Comparison of ENCODE assay signal across 11 cellular contexts in the genomic region with DNA sequence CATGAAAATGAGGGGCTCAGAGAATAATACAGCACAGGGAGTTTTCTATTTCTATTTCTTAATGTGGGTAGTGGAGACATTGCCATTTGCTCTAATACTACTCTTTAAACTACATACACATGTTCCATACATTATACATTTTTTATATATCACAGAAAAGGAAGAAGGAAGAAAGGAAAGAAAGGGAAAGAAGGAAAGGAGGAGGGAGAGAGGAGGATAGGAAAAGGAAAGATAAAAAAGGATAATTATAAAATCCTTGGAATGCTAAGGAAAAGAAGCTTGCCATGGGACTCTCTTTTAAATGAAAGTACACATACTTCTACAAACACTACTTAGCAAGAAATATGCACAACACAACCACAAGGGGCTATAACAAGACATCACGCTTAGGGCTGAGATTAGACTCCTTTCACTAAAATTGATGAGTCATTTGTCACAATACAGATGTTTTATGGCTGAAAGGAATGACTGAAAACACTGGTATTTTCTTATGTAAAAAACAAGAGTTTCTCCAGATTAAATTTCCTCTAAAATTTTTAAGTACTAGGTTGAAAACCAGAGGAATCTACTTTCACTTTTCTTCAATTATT.
DNase-seq lines count a peak whose midpoint lies in the region; ATAC-seq and TF ChIP-seq lines count a peak whose summit lies in the region.
"Had no signal": no experiment of that assay in that cellular context is flagged by ENCODE, and none has a peak within 500 bp of the region (broad histone marks: within the 10 kb centered on the region; RNA-seq: fewer than 3 reads in every experiment).

No MANE protein-coding gene starts in this region.

- H3K27ac Mint-ChIP-seq in HFFc6, result peak overlapping the region; percentile 17; the same call in 1 of the 2 replicates
- H3K27ac Mint-ChIP-seq in effector memory CD8-positive, alpha-beta T cell, result no peak overlapping the region
- H3K27ac Mint-ChIP-seq: activated B cell treated with CpG ODN at 0.5 μM for 24 hours had no signal

- no peaks in the 10 kb centered on the region for H3K27me3 Mint-ChIP-seq in HFFc6 (ENCODE audit: insufficient read depth)
- H3K27me3 Mint-ChIP-seq in effector memory CD8-positive, alpha-beta T cell, result no peaks in the 10 kb centered on the region
- H3K27me3 Mint-ChIP-seq: activated B cell treated with CpG ODN at 0.5 μM for 24 hours had no signal

- TF ChIP-seq CTCF in AG10803 (conservative IDR thresholded peaks at IDR 0.05; ENCODE audit: low read length), result peak; percentile 68
- peak; percentile 75 for TF ChIP-seq CTCF in HFFc6 (IDR thresholded peaks at IDR 0.05)
- TF ChIP-seq CTCF in WI38 (IDR thresholded peaks at IDR 0.05; ENCODE audit: low read depth, low read length), result 0 out of 2 replicates have a peak, but pooled peaks have one; percentile 8

- DNase-seq in AG10803 (ENCODE audit: low read depth) (peak; percentile 96), HFFc6 (peak; percentile 78), hepatic stellate cell (ENCODE audit: low spot score) (peak; percentile 34), NOMO-1 treated with dmso at 0.1 percent for 144 hours (lab: John Stamatoyannopoulos, UW; ENCODE audit: unreplicated experiment) (no peak), cortex of kidney (lab: John Stamatoyannopoulos, UW) (no peak)
- DNase-seq in activated naive CD4-positive, alpha-beta T cell (lab: John Stamatoyannopoulos, UW), result no peak
- no peak for DNase-seq in effector memory CD8-positive, alpha-beta T cell
- DNase-seq: activated B cell treated with CpG ODN at 0.5 μM for 24 hours, adrenal gland, NCI-H526 had no signal

- peaks cover 68% of the 10 kb centered on the region for H3K4me1 Mint-ChIP-seq in HFFc6 (ENCODE audit: low read depth)
- H3K4me1 Mint-ChIP-seq in effector memory CD8-positive, alpha-beta T cell (ENCODE audit: low read depth in 2 of 2), result peaks cover 4 to 5% of the 10 kb centered on the region in 2 donors

- ATAC-seq in effector memory CD8-positive, alpha-beta T cell (replicated peaks), result no peak

- H3K4me3 ChIP-seq in AG10803 (ENCODE audit: low read length), result no peak overlapping the region
- no peak overlapping the region for H3K4me3 ChIP-seq in WI38 (ENCODE audit: low read depth, low read length)
- H3K4me3 ChIP-seq: adrenal gland had no signal

- peak overlapping the region; percentile 29 for H3K4me3 Mint-ChIP-seq in HFFc6
- H3K4me3 Mint-ChIP-seq in effector memory CD8-positive, alpha-beta T cell, result no peak overlapping the region
- H3K4me3 Mint-ChIP-seq: activated B cell treated with CpG ODN at 0.5 μM for 24 hours had no signal

- H3K9me3 Mint-ChIP-seq in HFFc6, result no peaks in the 10 kb centered on the region
- H3K9me3 Mint-ChIP-seq in effector memory CD8-positive, alpha-beta T cell, result no peaks in the 10 kb centered on the region

- H3K36me3 Mint-ChIP-seq in HFFc6 (ENCODE audit: low read depth), result peaks cover 3% of the 10 kb centered on the region; the same call in 1 of the 2 replicates
- H3K36me3 Mint-ChIP-seq in effector memory CD8-positive, alpha-beta T cell (ENCODE audit: insufficient read depth), result no peaks in the 10 kb centered on the region

Comparison
In these comparisons a context has a peak if more than half of its experiments do, and no peak if none do; other contexts are left out.
1. DNase-seq: peak in AG10803 (single experiment), HFFc6 (single experiment) and hepatic stellate cell (single experiment); none in NOMO-1 treated with dmso at 0.1 percent for 144 hours (single experiment), activated naive CD4-positive, alpha-beta T cell (0 of 4), effector memory CD8-positive, alpha-beta T cell (0 of 3) and cortex of kidney (single experiment).
2. CTCF ChIP-seq: peak in every context shown above with its lines; median percentile 75 in HFFc6; 68 in AG10803; 8 in WI38.